ENCODE assay signal across 17 cellular contexts in the genomic region with DNA sequence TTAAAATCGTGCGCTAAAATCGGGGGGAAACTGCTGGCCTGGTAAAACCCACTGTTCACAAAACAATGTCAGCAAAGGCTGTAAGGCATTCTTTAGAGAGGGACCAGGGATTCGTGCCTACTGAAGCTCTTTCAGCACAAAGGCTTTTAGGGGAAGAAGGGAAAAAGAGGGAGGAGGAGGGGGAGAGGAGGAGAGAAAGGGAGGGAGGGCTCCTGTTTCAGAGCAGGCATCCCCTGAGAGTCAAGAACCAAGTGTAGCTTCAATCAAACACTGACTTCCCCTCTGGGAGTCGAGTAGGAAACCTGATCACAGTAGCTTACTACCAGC. TPM values are rescaled to one million over a fixed set of nuclear protein-coding genes. Genes with fewer than 3 reads are reported as not detected.
DNase-seq lines count a peak whose midpoint lies in the region; ATAC-seq and TF ChIP-seq lines count a peak whose summit lies in the region.
"Had no signal": no experiment of that assay in that cellular context is flagged by ENCODE, and none has a peak within 500 bp of the region (broad histone marks: within the 10 kb centered on the region; RNA-seq: fewer than 3 reads in every experiment).

No MANE protein-coding gene starts in this region.

- peaks cover 0 to 32% of the 10 kb centered on the region in 2 donors for H3K27me3 Mint-ChIP-seq in T-cell

- no peak overlapping the region for H2BK5ac ChIP-seq in mesendoderm (ENCODE audit: low read length)

- H4K5ac ChIP-seq in mesendoderm (ENCODE audit: low read length) = no peak overlapping the region

- peaks cover 0 to 11% of the 10 kb centered on the region in 2 experiments; a peak in 1 of 3 replicates for H3K36me3 ChIP-seq in HEK293 (ENCODE audit: control insufficient read depth in 2 of 2, insufficient read depth in 1 of 2, low read length in 2 of 2)
- H3K36me3 ChIP-seq in mesendoderm (ENCODE audit: control insufficient read depth, insufficient read depth, low read length) = no peaks in the 10 kb centered on the region
- H3K36me3 ChIP-seq in breast epithelium = no peaks in the 10 kb centered on the region
- H3K36me3 ChIP-seq: heart right ventricle, ovary, uterus had no signal

- no peaks in the 10 kb centered on the region for H3K36me3 Mint-ChIP-seq in T-cell

- no peaks in the 10 kb centered on the region for H3K79me1 ChIP-seq in mesendoderm (ENCODE audit: low read length)

- peak; percentile 19 for DNase-seq in astrocyte of the hippocampus (ENCODE audit: low read depth, low spot score)
- DNase-seq in mesendoderm = no peak
- DNase-seq in DMS153 (lab: John Stamatoyannopoulos, UW) = no peak
- no peak for DNase-seq in T-cell
- DNase-seq in breast epithelium (ENCODE audit: low spot score in 2 of 2) = no peak
- DNase-seq: activated effector memory CD4-positive, alpha-beta T cell treated with anti-CD3 and anti-CD28 coated beads, Interleukin-2, amount 50 U/mL, for 16 hours; heart right ventricle; NCI-H1092 treated with DMSO at 0.1 percent for 48 hours; ovary; stimulated activated CD8-positive, alpha-beta memory T cell treated with anti-CD3 and anti-CD28 coated beads, Interleukin-4, amount 100 ng/mL, for 48 hours; T1000; uterus had no signal

- CTCF ChIA-PET in HEK293 (lab: Yijun Ruan, JAX) (interaction anchor here (0.8 to 1.1 kb wide), 2 partner anchors 28 to 240 kb away, joined by 3 to 4 read pairs; no protein-coding TSS in a partner anchor), T-cell (lab: Charles Lee) (interaction anchor here in 1 of 2 donors (0.6 kb wide), 1 partner anchor 23 kb away, joined by 4 read pairs; no protein-coding TSS in a partner anchor)

- WGBS in mesendoderm (ENCODE audit: extremely low coverage, insufficient coverage, low lambda C conversion rate) = no CpG with 5 or more reads among the region's 5 CpGs

- no peak overlapping the region for H4K8ac ChIP-seq in mesendoderm (ENCODE audit: low read depth, low read length)

- H2AK5ac ChIP-seq in mesendoderm (ENCODE audit: low read length) = no peak overlapping the region

- intact Hi-C loops in breast epithelium (cut with DNase I; ENCODE audit: low total_unique reads) = no loop called here

- no peaks in the 10 kb centered on the region for H3K9me3 ChIP-seq in HEK293 (ENCODE audit: control insufficient read depth, insufficient read depth, low read depth, low read length)
- H3K9me3 ChIP-seq in breast epithelium = no peaks in the 10 kb centered on the region
- H3K9me3 ChIP-seq: heart right ventricle, ovary, uterus had no signal

- no peak for TF ChIP-seq POLR2A in breast epithelium (IDR thresholded peaks at IDR 0.05)

- peak overlapping the region; percentile 53 for H3K9ac ChIP-seq in mesendoderm (ENCODE audit: low read length)

- peaks cover 71 to 75% (median 75%) of the 10 kb centered on the region in 3 donors for H3K4me1 Mint-ChIP-seq in T-cell

- H3K27ac ChIP-seq in 22Rv1 (peak overlapping the region; percentile 98), HEK293 (ENCODE audit: extremely low read depth, low read depth, low read length) (no peak overlapping the region), mesendoderm (ENCODE audit: low read depth, low read length) (no peak overlapping the region), breast epithelium (no peak overlapping the region)

- peaks cover 37% of the 10 kb centered on the region for H3K4me1 ChIP-seq in HEK293 (ENCODE audit: control insufficient read depth, insufficient read depth, low read length)
- H3K4me1 ChIP-seq in mesendoderm (ENCODE audit: control insufficient read depth, low read depth, low read length) = peaks cover 9% of the 10 kb centered on the region
- H3K4me1 ChIP-seq in breast epithelium = no peaks in the 10 kb centered on the region
- H3K4me1 ChIP-seq: uterus had no signal

- POLR2A ChIA-PET in HEK293 (lab: Yijun Ruan, JAX) = interaction anchor here (0.7 kb wide), 1 partner anchor 332 kb away, joined by 4 read pairs; no protein-coding TSS in a partner anchor
- POLR2A ChIA-PET in T-cell (lab: Charles Lee) = interaction anchor here in 1 of 2 donors (1.1 kb wide), 1 partner anchor 78 kb away, joined by 7 read pairs; no protein-coding TSS in a partner anchor

- TF ChIP-seq CTCF in 22Rv1 (IDR thresholded peaks at IDR 0.05) (no peak), HEK293 (tag by site-specific recombination; IDR thresholded peaks at IDR 0.05) (no peak), breast epithelium (IDR thresholded peaks at IDR 0.05) (no peak)

- peak overlapping the region; percentile 22 for H3K4me2 ChIP-seq in mesendoderm (ENCODE audit: low read length)

- no peak overlapping the region for H3K23ac ChIP-seq in mesendoderm (ENCODE audit: low read length)

- H3K27ac Mint-ChIP-seq in T-cell = peak overlapping the region in 1 of 2 donors; percentile 55

- no peaks in the 10 kb centered on the region for H3K9me3 Mint-ChIP-seq in T-cell

- H3K27me3 ChIP-seq in mesendoderm (ENCODE audit: insufficient read depth, low read length, poor library complexity) = no peaks in the 10 kb centered on the region
- peaks cover 0 to 88% of the 10 kb centered on the region in 2 donors for H3K27me3 ChIP-seq in breast epithelium
- H3K27me3 ChIP-seq: ovary, uterus had no signal

- H3K4me3 ChIP-seq in HEK293 (ENCODE audit: low read depth, low read length) (no peak overlapping the region), mesendoderm (ENCODE audit: low read length) (no peak overlapping the region), breast epithelium (no peak overlapping the region)
- H3K4me3 ChIP-seq: heart right ventricle, lung, ovary, uterus had no signal

- no peak for ATAC-seq in T-cell (replicated peaks in 1 of 4)
- no peak for ATAC-seq in GM21515 (IDR thresholded peaks at IDR 0.05; ENCODE audit: unreplicated experiment)
- ATAC-seq: HCT116, heart right ventricle had no signal

- H3K56ac ChIP-seq in mesendoderm (ENCODE audit: low read length) = peak overlapping the region; percentile 76

- H3K4ac ChIP-seq in mesendoderm (ENCODE audit: low read depth, low read length) = no peak overlapping the region

- no peak overlapping the region for H2BK15ac ChIP-seq in mesendoderm (replicated peaks; ENCODE audit: low read depth)

- no peak overlapping the region for H2BK120ac ChIP-seq in mesendoderm (ENCODE audit: low read depth, low read length)

- H3K79me2 ChIP-seq in mesendoderm (ENCODE audit: control insufficient read depth, insufficient read depth, low read length) = peaks cover 61% of the 10 kb centered on the region

- no peak overlapping the region for H3K18ac ChIP-seq in mesendoderm (ENCODE audit: low read length)

- peak overlapping the region in 1 of 3 donors; percentile 44 for H3K4me3 Mint-ChIP-seq in T-cell

TF ChIP-seq in HEK293, 187 proteins besides CTCF, POLR2A, EP300 and RAD21 (continues in another document):
- no peak for TF ChIP-seq KLF8 (tag by site-specific recombination; IDR thresholded peaks at IDR 0.05)
- no peak for TF ChIP-seq ZBTB48 (tag by site-specific recombination; IDR thresholded peaks at IDR 0.05)
- no peak for TF ChIP-seq ZNF354C (tag by site-specific recombination; IDR thresholded peaks at IDR 0.05; ENCODE audit: borderline replicate concordance, low read depth)
- no peak for TF ChIP-seq ZFP37 (tag by site-specific recombination; IDR thresholded peaks at IDR 0.05)
- TF ChIP-seq, protein P1, sequence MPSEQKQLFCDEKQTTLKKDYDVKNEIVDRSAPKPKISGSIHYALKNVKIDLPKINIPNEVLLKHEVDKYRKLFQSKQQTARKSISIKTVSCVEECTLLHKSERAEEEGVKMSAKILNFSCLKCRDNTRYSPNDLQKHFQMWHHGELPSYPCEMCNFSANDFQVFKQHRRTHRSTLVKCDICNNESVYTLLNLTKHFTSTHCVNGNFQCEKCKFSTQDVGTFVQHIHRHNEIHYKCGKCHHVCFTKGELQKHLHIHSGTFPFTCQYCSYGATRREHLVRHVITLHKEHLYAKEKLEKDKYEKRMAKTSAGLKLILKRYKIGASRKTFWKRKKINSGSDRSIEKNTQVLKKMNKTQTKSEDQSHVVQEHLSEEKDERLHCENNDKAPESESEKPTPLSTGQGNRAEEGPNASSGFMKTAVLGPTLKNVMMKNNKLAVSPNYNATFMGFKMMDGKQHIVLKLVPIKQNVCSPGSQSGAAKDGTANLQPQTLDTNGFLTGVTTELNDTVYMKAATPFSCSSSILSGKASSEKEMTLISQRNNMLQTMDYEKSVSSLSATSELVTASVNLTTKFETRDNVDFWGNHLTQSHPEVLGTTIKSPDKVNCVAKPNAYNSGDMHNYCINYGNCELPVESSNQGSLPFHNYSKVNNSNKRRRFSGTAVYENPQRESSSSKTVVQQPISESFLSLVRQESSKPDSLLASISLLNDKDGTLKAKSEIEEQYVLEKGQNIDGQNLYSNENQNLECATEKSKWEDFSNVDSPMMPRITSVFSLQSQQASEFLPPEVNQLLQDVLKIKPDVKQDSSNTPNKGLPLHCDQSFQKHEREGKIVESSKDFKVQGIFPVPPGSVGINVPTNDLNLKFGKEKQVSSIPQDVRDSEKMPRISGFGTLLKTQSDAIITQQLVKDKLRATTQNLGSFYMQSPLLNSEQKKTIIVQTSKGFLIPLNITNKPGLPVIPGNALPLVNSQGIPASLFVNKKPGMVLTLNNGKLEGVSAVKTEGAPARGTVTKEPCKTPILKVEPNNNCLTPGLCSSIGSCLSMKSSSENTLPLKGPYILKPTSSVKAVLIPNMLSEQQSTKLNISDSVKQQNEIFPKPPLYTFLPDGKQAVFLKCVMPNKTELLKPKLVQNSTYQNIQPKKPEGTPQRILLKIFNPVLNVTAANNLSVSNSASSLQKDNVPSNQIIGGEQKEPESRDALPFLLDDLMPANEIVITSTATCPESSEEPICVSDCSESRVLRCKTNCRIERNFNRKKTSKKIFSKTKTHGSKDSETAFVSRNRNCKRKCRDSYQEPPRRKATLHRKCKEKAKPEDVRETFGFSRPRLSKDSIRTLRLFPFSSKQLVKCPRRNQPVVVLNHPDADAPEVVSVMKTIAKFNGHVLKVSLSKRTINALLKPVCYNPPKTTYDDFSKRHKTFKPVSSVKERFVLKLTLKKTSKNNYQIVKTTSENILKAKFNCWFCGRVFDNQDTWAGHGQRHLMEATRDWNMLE (tag by site-specific recombination; conservative IDR thresholded peaks at IDR 0.05; ENCODE audit: low read depth) = no peak

RNA-seq across cellular contexts. Expression of a gene that starts 9.5 kb away (rescaled TPM):
- 14.6 TPM for polyA plus RNA-seq in mesendoderm (2013, experiment 1 of 2)
- polyA plus RNA-seq in mesendoderm (2013, experiment 2 of 2) = 14.9 TPM
- total RNA-seq in T-cell (10 to 100 TPM; 24.4 to 49.2 (median 42.2) TPM), breast epithelium (10 to 100 TPM; 11.7 to 28.1 (median 27.9) TPM)
